8 cellular contexts compared by ENCODE assay signal in genomic region chr4:119454491-119455270, GRCh38.
DNase-seq lines count a peak whose midpoint lies in the region; ATAC-seq and TF ChIP-seq lines count a peak whose summit lies in the region.
"Not testable (repeated sequence)": the region's sequence is repeated elsewhere in the genome, so short reads cannot be mapped to it uniquely, and the experiment has no call there.

No MANE protein-coding gene starts in this region.

- TF ChIP-seq EP300 in ovary (IDR thresholded peaks at IDR 0.05): peak; percentile 72

- H3K9me3 Mint-ChIP-seq in activated naive CD8-positive, alpha-beta T cell treated with anti-CD3 and anti-CD28 coated beads, Interleukin-2, amount 10 ng/mL, durations not matched to agents 7 days and 5 days: not testable (repeated sequence)

- peak; percentile 99 for DNase-seq in GM12865 (ENCODE audit: low read depth)
- DNase-seq in NCI-H1105 (lab: John Stamatoyannopoulos, UW): peak; percentile 68
- peak; percentile 72 for DNase-seq in SKM-1 (lab: John Stamatoyannopoulos, UW; ENCODE audit: unreplicated experiment)
- DNase-seq in activated naive CD8-positive, alpha-beta T cell treated with anti-CD3 and anti-CD28 coated beads, Interleukin-2, amount 10 ng/mL, durations not matched to agents 7 days and 5 days: peak; percentile 100
- DNase-seq in Right ventricle myocardium inferior (ENCODE audit: missing footprints): peak; percentile 98
- peak; percentile 91 to 97 (median 96) for DNase-seq in ovary
- DNase-seq in thyroid gland: peak; percentile 93 to 95

- H3K4me1 Mint-ChIP-seq in activated naive CD8-positive, alpha-beta T cell treated with anti-CD3 and anti-CD28 coated beads, Interleukin-2, amount 10 ng/mL, durations not matched to agents 7 days and 5 days: not testable (repeated sequence)

- H3K27ac ChIP-seq in ovary (peak overlapping the region; percentile 80 to 96), thyroid gland (peak overlapping the region; percentile 80 to 94 (median 88))

- intact Hi-C loops in Right ventricle myocardium inferior (cut with DNase I); thyroid gland (cut with DNase I): not testable (repeated sequence)
- intact Hi-C loops in ovary (cut with DNase I): loop anchor here in 2 of 4 donors (5.0 to 10.0 kb wide), 2 partner anchors 173 to 470 kb away; partner anchors contain the start of gene PDE5A (in 1 of the 2)

- WGBS in ovary, 3 donors: 0 to 1% (median 1%) methylated on average over 65 to 80 of the region's 80 CpGs
- WGBS in thyroid gland, 2 donors: 0 to 1% methylated on average over 5 to 20 of the region's 80 CpGs

- POLR2A ChIA-PET in activated naive CD8-positive, alpha-beta T cell treated with anti-CD3 and anti-CD28 coated beads, Interleukin-2, amount 10 ng/mL, durations not matched to agents 7 days and 5 days (lab: Charles Lee): interaction anchor here (0.6 to 2.0 kb wide), 7 partner anchors 84 to 611 kb away, joined by 3 to 17 read pairs (median 3); partner anchors contain the start of genes FABP2 and USP53

- peak overlapping the region; percentile 91 for H3K4me3 Mint-ChIP-seq in activated naive CD8-positive, alpha-beta T cell treated with anti-CD3 and anti-CD28 coated beads, Interleukin-2, amount 10 ng/mL, durations not matched to agents 7 days and 5 days

- H3K4me1 ChIP-seq in ovary (ENCODE audit: insufficient read depth); thyroid gland: not testable (repeated sequence)

- peak; percentile 11 for TF ChIP-seq CTCF in GM12865 (IDR thresholded peaks at IDR 0.05; ENCODE audit: insufficient read depth, low read depth, low read length, missing control alignments)
- TF ChIP-seq CTCF in ovary (IDR thresholded peaks at IDR 0.05): peak in 2 of 3 donors; percentile 44 to 65
- peak in 1 of 6 experiments; percentile 50 for TF ChIP-seq CTCF in thyroid gland (IDR thresholded peaks at IDR 0.05)

- H3K4me3 ChIP-seq in GM12865 (ENCODE audit: low read depth, low read length) (peak overlapping the region; percentile 78), ovary (peak overlapping the region; percentile 70), thyroid gland (replicated peaks in 1 of 3) (peak overlapping the region; percentile 33 to 78 (median 36))

- not testable (repeated sequence) for H3K9me3 ChIP-seq in ovary, thyroid gland

- TF ChIP-seq POLR2A in ovary (IDR thresholded peaks at IDR 0.05): peak; percentile 92
- peak in 1 of 2 donors; percentile 83 for TF ChIP-seq POLR2A in thyroid gland (IDR thresholded peaks at IDR 0.05)

- H3K36me3 Mint-ChIP-seq in activated naive CD8-positive, alpha-beta T cell treated with anti-CD3 and anti-CD28 coated beads, Interleukin-2, amount 10 ng/mL, durations not matched to agents 7 days and 5 days: not testable (repeated sequence)

- not testable (repeated sequence) for H3K27me3 Mint-ChIP-seq in activated naive CD8-positive, alpha-beta T cell treated with anti-CD3 and anti-CD28 coated beads, Interleukin-2, amount 10 ng/mL, durations not matched to agents 7 days and 5 days

- not testable (repeated sequence) for H3K36me3 ChIP-seq in ovary, thyroid gland

- peak overlapping the region; percentile 97 for H3K27ac Mint-ChIP-seq in activated naive CD8-positive, alpha-beta T cell treated with anti-CD3 and anti-CD28 coated beads, Interleukin-2, amount 10 ng/mL, durations not matched to agents 7 days and 5 days

- not testable (repeated sequence) for H3K27me3 ChIP-seq in ovary, thyroid gland

- ATAC-seq in HG02642 (IDR thresholded peaks at IDR 0.05; ENCODE audit: poor library complexity, unreplicated experiment): peak; percentile 100
- ATAC-seq in activated naive CD8-positive, alpha-beta T cell treated with anti-CD3 and anti-CD28 coated beads, Interleukin-2, amount 10 ng/mL, durations not matched to agents 7 days and 5 days (ENCODE audit: low read depth): peak; percentile 100
- peak; percentile 100 for ATAC-seq in Right ventricle myocardium inferior

Comparison
In these comparisons a context has a peak if more than half of its experiments do, and no peak if none do; other contexts are left out.
1. Peak in every context shown above with its lines: DNase-seq, ATAC-seq, H3K4me3 ChIP-seq and H3K27ac ChIP-seq.